8 cellular contexts compared by ENCODE assay signal in the genomic region with DNA sequence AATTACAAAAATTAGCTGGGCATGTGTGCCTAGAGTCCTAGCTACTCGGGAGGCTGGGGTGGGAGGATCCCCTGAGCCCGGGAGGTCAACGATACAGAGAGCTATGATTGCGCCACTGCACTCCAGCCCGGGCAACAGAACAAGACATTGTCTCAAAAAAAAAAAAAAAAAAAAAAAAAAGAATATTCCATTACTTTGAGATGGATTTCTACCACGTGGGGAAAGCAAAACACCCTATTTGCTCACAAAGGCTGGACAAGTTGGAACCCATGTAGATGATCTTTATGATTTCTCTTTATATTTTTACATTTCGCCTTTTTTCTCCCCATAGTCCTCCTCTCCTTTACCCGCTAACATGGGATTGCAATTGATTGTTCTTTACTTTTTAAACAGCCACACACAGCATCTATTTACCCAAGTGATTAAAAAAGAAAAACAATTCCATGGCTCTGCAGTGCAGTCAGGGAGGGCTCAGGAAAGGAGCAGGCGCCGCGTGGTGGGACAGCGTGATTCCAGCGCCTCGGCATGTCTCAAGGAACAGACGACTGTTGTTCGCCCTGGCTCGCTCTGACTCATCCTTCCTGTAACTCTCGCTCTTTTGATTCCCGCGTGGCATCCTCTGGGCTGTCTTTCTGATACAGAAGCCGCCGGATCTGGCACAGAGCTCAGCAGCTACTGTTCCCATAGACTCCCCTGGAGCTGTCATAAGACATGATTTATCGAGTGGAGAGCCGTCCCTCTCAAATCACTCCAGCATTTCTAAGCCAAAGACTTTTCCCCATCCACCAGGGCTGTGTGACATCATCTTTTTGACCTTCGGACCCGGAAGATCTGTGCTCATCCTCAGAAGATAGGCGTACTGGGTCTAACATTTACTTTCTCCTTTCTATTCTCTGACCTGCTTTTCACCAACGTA.
A peak's percentile ranks its signal among the peaks of the same experiment; 100 is the strongest.
DNase-seq lines count a peak whose midpoint lies in the region; ATAC-seq and TF ChIP-seq lines count a peak whose summit lies in the region.

No MANE protein-coding gene starts in this region.

- no peak overlapping the region for H3K56ac ChIP-seq in mesendoderm (ENCODE audit: low read length)

- H3K27me3 ChIP-seq in endodermal cell (ENCODE audit: control insufficient read depth, insufficient read depth, low read length, poor library complexity, severe bottlenecking) (no peaks in the 10 kb centered on the region), mesendoderm (ENCODE audit: insufficient read depth, low read length, poor library complexity) (no peaks in the 10 kb centered on the region)

- H2BK120ac ChIP-seq in mesendoderm (ENCODE audit: low read depth, low read length): no peak overlapping the region

- peak overlapping the region; percentile 26 for H3K27ac Mint-ChIP-seq in endodermal cell

- H3K9ac ChIP-seq in endodermal cell (ENCODE audit: extremely low read depth, low read length, poor library complexity, severe bottlenecking) (no peak overlapping the region), mesendoderm (ENCODE audit: low read length) (no peak overlapping the region)

- H4K8ac ChIP-seq in mesendoderm (ENCODE audit: low read depth, low read length): no peak overlapping the region

- TF ChIP-seq CTCF in endodermal cell (conservative IDR thresholded peaks at IDR 0.05): no peak

- H3K27ac ChIP-seq in endodermal cell (ENCODE audit: low read depth, low read length): peak overlapping the region; percentile 87
- H3K27ac ChIP-seq in mesendoderm (ENCODE audit: low read depth, low read length): no peak overlapping the region

- peaks cover 16% of the 10 kb centered on the region for H3K27me3 Mint-ChIP-seq in endodermal cell (ENCODE audit: insufficient read depth)

- no peak for ATAC-seq in HG02981 (IDR thresholded peaks at IDR 0.05; ENCODE audit: unreplicated experiment)
- no peak for ATAC-seq in GM19035 (IDR thresholded peaks at IDR 0.05; ENCODE audit: unreplicated experiment)

- H2AK5ac ChIP-seq in mesendoderm (ENCODE audit: low read length): no peak overlapping the region

- no peaks in the 10 kb centered on the region for H3K79me2 ChIP-seq in mesendoderm (ENCODE audit: control insufficient read depth, insufficient read depth, low read length)

- no peak overlapping the region for H3K18ac ChIP-seq in mesendoderm (ENCODE audit: low read length)

- no peak overlapping the region for H2BK5ac ChIP-seq in mesendoderm (ENCODE audit: low read length)

- H4K5ac ChIP-seq in mesendoderm (ENCODE audit: low read length): no peak overlapping the region

- H3K4me1 ChIP-seq in endodermal cell (ENCODE audit: control insufficient read depth, insufficient read depth, low read length): no peaks in the 10 kb centered on the region
- no peaks in the 10 kb centered on the region for H3K4me1 ChIP-seq in mesendoderm (ENCODE audit: control insufficient read depth, low read depth, low read length)

- H3K4ac ChIP-seq in mesendoderm (ENCODE audit: low read depth, low read length): no peak overlapping the region

- H3K36me3 Mint-ChIP-seq in endodermal cell (ENCODE audit: low read depth): no peaks in the 10 kb centered on the region

- H3K79me1 ChIP-seq in mesendoderm (ENCODE audit: low read length): no peaks in the 10 kb centered on the region

- in situ Hi-C loops in ACHN (cut with HindIII; ENCODE audit: low pct_ligation_motif_present, low pct_unique_long_range_greater_than_20kb, low sequenced_read_pairs): no loop called here

- peak; percentile 92 for DNase-seq in ACHN
- peak; percentile 8 for DNase-seq in NCI-H2171 (lab: John Stamatoyannopoulos, UW)
- DNase-seq in endodermal cell: peak; percentile 69
- peak; percentile 68 for DNase-seq in mesendoderm
- no peak for DNase-seq in DMS79 treated with DMSO at 0.1 percent for 48 hours (lab: John Stamatoyannopoulos, UW)
- no peak for DNase-seq in activated CD4-positive, alpha-beta T cell treated with anti-CD3 and anti-CD28 coated beads for 48 hours

- peaks cover under 1% of the 10 kb centered on the region for H3K9me3 Mint-ChIP-seq in endodermal cell

- WGBS in endodermal cell (ENCODE audit: insufficient coverage in 1 of 2, insufficient read length in 1 of 2), 2 experiments: 55 to 69% methylated on average over 19 to 28 of the region's 28 CpGs
- no CpG with 5 or more reads among the region's 28 CpGs for WGBS in mesendoderm (ENCODE audit: extremely low coverage, insufficient coverage, low lambda C conversion rate)

- H3K4me3 ChIP-seq in endodermal cell (ENCODE audit: low read length) (no peak overlapping the region), mesendoderm (ENCODE audit: low read length) (no peak overlapping the region)

- H3K4me1 Mint-ChIP-seq in endodermal cell: peaks cover 9% of the 10 kb centered on the region

- no peak overlapping the region for H3K4me3 Mint-ChIP-seq in endodermal cell

- no peaks in the 10 kb centered on the region for H3K36me3 ChIP-seq in endodermal cell (ENCODE audit: control insufficient read depth, insufficient read depth, low read length)
- H3K36me3 ChIP-seq in mesendoderm (ENCODE audit: control insufficient read depth, insufficient read depth, low read length): no peaks in the 10 kb centered on the region

- H3K23ac ChIP-seq in mesendoderm (ENCODE audit: low read length): no peak overlapping the region

- no peaks in the 10 kb centered on the region for H3K9me3 ChIP-seq in endodermal cell (ENCODE audit: control insufficient read depth, low read length)

- no peak overlapping the region for H3K4me2 ChIP-seq in mesendoderm (ENCODE audit: low read length)

- H2BK15ac ChIP-seq in mesendoderm (replicated peaks; ENCODE audit: low read depth): no peak overlapping the region

Comparison
In these comparisons a context has a peak if more than half of its experiments do, and no peak if none do; other contexts are left out.
1. DNase-seq: peak in ACHN (single experiment), NCI-H2171 (single experiment), endodermal cell (single experiment) and mesendoderm (single experiment); none in DMS79 treated with DMSO at 0.1 percent for 48 hours (single experiment) and activated CD4-positive, alpha-beta T cell treated with anti-CD3 and anti-CD28 coated beads for 48 hours (single experiment).